ENCODE assay signal across 1 cellular context in the genomic region with DNA sequence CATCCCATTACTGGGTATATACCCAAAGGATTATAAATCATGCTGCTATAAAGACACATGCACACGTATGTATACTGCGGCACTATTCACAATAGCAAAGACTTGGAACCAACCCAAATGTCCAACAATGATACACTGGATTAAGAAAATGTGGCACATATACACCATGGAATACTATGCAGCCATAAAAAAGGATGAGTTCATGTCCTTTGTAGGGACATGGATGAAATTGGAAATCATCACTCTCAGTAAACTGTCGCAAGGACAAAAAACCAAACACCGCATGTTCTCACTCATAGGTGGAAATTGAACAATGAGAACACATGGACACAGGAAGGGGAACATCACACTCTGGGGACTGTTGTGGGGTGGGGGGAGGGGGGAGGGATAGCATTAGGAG.
A peak's percentile ranks its signal among the peaks of the same experiment; 100 is the strongest.
TF ChIP-seq lines count a peak whose summit lies in the region.

No MANE protein-coding gene starts in this region.

TF ChIP-seq in HEK293, 187 proteins besides CTCF, POLR2A, EP300 and RAD21:
- TF ChIP-seq ZNF280D (tag by site-specific recombination; IDR thresholded peaks at IDR 0.05) (peak; percentile 66; the same call in 1 of the 2 replicates), ZNF146 (tag by site-specific recombination; IDR thresholded peaks at IDR 0.05) (peak; percentile 97)
- TF ChIP-seq, protein P1, sequence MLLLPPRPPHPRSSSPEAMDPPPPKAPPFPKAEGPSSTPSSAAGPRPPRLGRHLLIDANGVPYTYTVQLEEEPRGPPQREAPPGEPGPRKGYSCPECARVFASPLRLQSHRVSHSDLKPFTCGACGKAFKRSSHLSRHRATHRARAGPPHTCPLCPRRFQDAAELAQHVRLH (tag by site-specific recombination; IDR thresholded peaks at IDR 0.05) = 0 out of 2 replicates have a peak, but pooled peaks have one; percentile 46
TF ChIP-seq in HEK293: peak in this region for 3; not testable (repeated sequence) for 184.
